8 cellular contexts compared by ENCODE assay signal in genomic region chr10:16437540-16437894, GRCh38. TPM values are rescaled to one million over a fixed set of nuclear protein-coding genes. Genes with fewer than 3 reads are reported as not detected.
DNase-seq lines count a peak whose midpoint lies in the region; ATAC-seq and TF ChIP-seq lines count a peak whose summit lies in the region.

No MANE protein-coding gene starts in this region.

- TF ChIP-seq CTCF in 22Rv1 (IDR thresholded peaks at IDR 0.05), result no peak
- TF ChIP-seq CTCF in brain (conservative IDR thresholded peaks at IDR 0.05), result no peak
- no peak for TF ChIP-seq CTCF in GM13977 (IDR thresholded peaks at IDR 0.05; ENCODE audit: extremely low read depth, insufficient read depth, missing control alignments)

- peak overlapping the region; percentile 70 for H3K4me3 ChIP-seq in mononuclear cell (ENCODE audit: low read length)

- peak overlapping the region in 3 of 5 experiments; percentile 45 to 83 (median 81) for H3K4me3 Mint-ChIP-seq in brain

- H3K4me1 Mint-ChIP-seq in brain, result peaks cover 20% of the 10 kb centered on the region

- H3K36me3 Mint-ChIP-seq in brain, result no peaks in the 10 kb centered on the region

- peaks cover 0 to 10% (median 1%) of the 10 kb centered on the region in 5 experiments for H3K9me3 Mint-ChIP-seq in brain

- H3K27me3 Mint-ChIP-seq in brain, result peaks cover 18% of the 10 kb centered on the region

- ATAC-seq in HG03439 (IDR thresholded peaks at IDR 0.05; ENCODE audit: unreplicated experiment), result peak; percentile 4

- H3K27ac ChIP-seq in 22Rv1, result peak overlapping the region; percentile 65

- H3K4me1 ChIP-seq in mononuclear cell (ENCODE audit: insufficient read depth, low read length), result peaks cover 40% of the 10 kb centered on the region

- peak overlapping the region in 1 of 5 experiments; percentile 42 for H3K27ac Mint-ChIP-seq in brain

- H3K9me3 ChIP-seq in mononuclear cell (ENCODE audit: low read depth, low read length), result no peaks in the 10 kb centered on the region

- no peak for DNase-seq in GM13977 (ENCODE audit: low spot score)
- no peak for DNase-seq in pons (ENCODE audit: low spot score)
- DNase-seq in stimulated activated CD4-positive, alpha-beta T cell treated with anti-CD3 and anti-CD28 coated beads, Interleukin-4, amount 100 ng/mL, for 1 hour, result no peak
- no peak for DNase-seq in mesenteric fat pad (ENCODE audit: low spot score)

- in situ Hi-C loops in GM13977 (cut with MboI; ENCODE audit: low pct_unique_long_range_greater_than_20kb, low sequenced_read_pairs, unreplicated experiment), result no loop called here

- H3K27me3 ChIP-seq in mononuclear cell (ENCODE audit: insufficient read depth, low read length), result no peaks in the 10 kb centered on the region

RNA-seq across cellular contexts. Expression of gene PTER, which starts 0.7 kb away (rescaled TPM):
- 4.2 TPM for polyA plus RNA-seq in brain (ENCODE audit: insufficient read depth, low read depth, low replicate concordance)
- 13.7 TPM for total RNA-seq in mononuclear cell
- 14.2 TPM for total RNA-seq in mesenteric fat pad
